1 cellular context compared by ENCODE assay signal in the genomic region with DNA sequence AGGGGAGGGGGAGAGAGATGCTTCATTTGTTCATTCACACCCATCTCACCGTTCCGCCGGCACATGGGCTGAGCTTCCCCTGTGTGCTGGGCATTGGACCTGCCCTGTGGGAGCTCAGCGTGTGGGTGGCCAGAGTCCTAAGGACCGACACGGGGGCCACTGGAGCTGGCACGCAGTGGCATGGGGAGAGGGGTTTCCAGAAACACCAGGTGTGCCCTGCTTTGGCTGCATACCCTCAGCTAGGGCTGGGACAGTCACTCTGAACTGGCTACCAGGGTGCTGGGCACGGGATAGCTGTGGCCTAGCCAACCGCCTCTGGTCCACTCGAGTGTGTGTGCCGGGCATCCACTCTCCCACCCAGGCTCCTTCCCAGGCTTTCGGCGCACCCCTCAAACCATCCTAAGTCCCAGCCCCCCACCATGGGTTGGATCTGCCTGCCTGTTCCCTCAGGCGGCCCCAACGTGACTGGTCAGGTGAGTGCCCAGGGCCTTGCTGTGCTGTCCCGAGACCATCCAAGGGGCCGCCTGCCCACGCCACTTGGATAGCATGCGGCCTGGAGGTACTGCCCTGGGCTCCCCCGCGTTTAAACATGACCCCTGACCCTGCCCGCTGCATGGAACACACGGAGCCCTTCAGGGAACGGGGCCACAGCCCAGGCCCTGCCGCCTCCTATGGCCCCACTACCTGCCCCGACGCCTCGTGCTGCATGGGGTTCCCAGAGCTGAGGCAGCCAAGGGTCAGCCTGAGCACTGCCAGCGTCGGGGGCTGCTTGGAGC.
TF ChIP-seq lines count a peak whose summit lies in the region.

No MANE protein-coding gene starts in this region.

TF ChIP-seq in K562, 482 proteins besides CTCF, POLR2A, EP300 and RAD21 (continued from another document):
- TF ChIP-seq POLR2G (IDR thresholded peaks at IDR 0.05; ENCODE audit: low read depth, low read length): 0 out of 2 replicates have a peak, but pooled peaks have one; percentile 17
- no peak for TF ChIP-seq RBBP5 (IDR thresholded peaks at IDR 0.05; ENCODE audit: borderline replicate concordance, insufficient read depth, low read length, poor library complexity, severe bottlenecking)
